Comparison of ENCODE assay signal across 21 cellular contexts in genomic region chr12:118334939-118335567, GRCh38. TPM values are rescaled to one million over a fixed set of nuclear protein-coding genes. Genes with fewer than 3 reads are reported as not detected.
DNase-seq lines count a peak whose midpoint lies in the region; ATAC-seq and TF ChIP-seq lines count a peak whose summit lies in the region.
"Had no signal": no experiment of that assay in that cellular context is flagged by ENCODE, and none has a peak within 500 bp of the region (broad histone marks: within the 10 kb centered on the region; RNA-seq: fewer than 3 reads in every experiment).

No MANE protein-coding gene starts in this region.

- H3K4me1 ChIP-seq in SJSA1 (replicated peaks) (peaks cover 40% of the 10 kb centered on the region), upper lobe of right lung (peaks cover 22% of the 10 kb centered on the region)

- peak overlapping the region; percentile 91; the same call in 1 of the 2 replicates for H3K27ac ChIP-seq in SJSA1
- H3K27ac ChIP-seq in upper lobe of right lung, result no peak overlapping the region
- H3K27ac ChIP-seq: BLaER1, foreskin keratinocyte, transverse colon had no signal

- no peaks in the 10 kb centered on the region for H3K27me3 ChIP-seq in SJSA1 (replicated peaks)
- H3K27me3 ChIP-seq in upper lobe of right lung, result no peaks in the 10 kb centered on the region
- H3K27me3 ChIP-seq: BLaER1, foreskin keratinocyte, transverse colon had no signal

- DNase-seq in SIG-M5 treated with dmso at 0.1 percent for 504 hours (lab: John Stamatoyannopoulos, UW; ENCODE audit: unreplicated experiment), result peak; percentile 44
- no peak for DNase-seq in SIG-M5 (lab: John Stamatoyannopoulos, UW)
- DNase-seq in SJSA1 (ENCODE audit: low read depth in 1 of 2, low spot score in 2 of 2), result no peak
- DNase-seq in iris pigment epithelial cell (ENCODE audit: low read depth), result peak; percentile 63
- DNase-seq in upper lobe of right lung, result peak; percentile 83
- DNase-seq in NCI-H1105 (lab: John Stamatoyannopoulos, UW), result no peak
- DNase-seq: activated CD4-positive, alpha-beta T cell treated with anti-CD3 and anti-CD28 coated beads for 4 hours; activated naive CD4-positive, alpha-beta T cell treated with anti-CD3 and anti-CD28 coated beads, Interleukin-2, amount 50 U/mL, for 16 hours; activated T-cell treated with anti-CD3 and anti-CD28 coated beads, Interleukin-2, amount 50 U/mL, for 48 hours; anterior cingulate cortex; foreskin keratinocyte; left ventricle myocardium superior; NCI-H1436; NCI-H524; Right ventricle myocardium superior; stimulated activated CD4-positive, alpha-beta T cell treated with anti-CD3 and anti-CD28 coated beads, Interleukin-4, amount 100 ng/mL, for 1 hour; transverse colon had no signal

- H3K9me3 ChIP-seq in SJSA1 (replicated peaks) (no peaks in the 10 kb centered on the region), upper lobe of right lung (no peaks in the 10 kb centered on the region)
- H3K9me3 ChIP-seq: BLaER1, transverse colon had no signal

- H3K4me3 ChIP-seq in SJSA1 (no peak overlapping the region), upper lobe of right lung (no peak overlapping the region)
- H3K4me3 ChIP-seq: BLaER1, transverse colon had no signal

- peak; percentile 38 for ATAC-seq in upper lobe of right lung
- no peak for ATAC-seq in HG03521 (IDR thresholded peaks at IDR 0.05; ENCODE audit: unreplicated experiment)
- no peak for ATAC-seq in HG03025 (IDR thresholded peaks at IDR 0.05; ENCODE audit: low FRiP score, unreplicated experiment)
- ATAC-seq: foreskin keratinocyte, HepG2, left ventricle myocardium superior had no signal

- intact Hi-C loops in upper lobe of right lung (cut with DNase I), result no loop called here

- H3K36me3 ChIP-seq in SJSA1, result no peaks in the 10 kb centered on the region
- no peaks in the 10 kb centered on the region for H3K36me3 ChIP-seq in upper lobe of right lung
- H3K36me3 ChIP-seq: transverse colon had no signal

- TF ChIP-seq CTCF in upper lobe of right lung (IDR thresholded peaks at IDR 0.05), result no peak

RNA-seq across cellular contexts. Expression of gene TAOK3, which starts 37.7 kb away (rescaled TPM):
- total RNA-seq in SJSA1 (2014; rRNA removed; shearing (Covaris generic)), result 10.5 and 16.0 TPM in 2 replicates
- total RNA-seq in upper lobe of right lung, result 64.1 TPM

RNA-seq across cellular contexts. Expression of gene SUDS3, which starts 41.3 kb away (rescaled TPM):
- 31.1 and 42.8 TPM in 2 replicates for total RNA-seq in SJSA1 (2014; rRNA removed; shearing (Covaris generic))
- total RNA-seq in upper lobe of right lung, result 28.8 TPM

Comparison
In these comparisons a context has a peak if more than half of its experiments do, and no peak if none do; other contexts are left out.
1. DNase-seq: peak in SIG-M5 treated with dmso at 0.1 percent for 504 hours (single experiment), iris pigment epithelial cell (single experiment) and upper lobe of right lung (single experiment); none in SIG-M5 (single experiment), SJSA1 (0 of 2) and NCI-H1105 (single experiment).